In the genomic region with DNA sequence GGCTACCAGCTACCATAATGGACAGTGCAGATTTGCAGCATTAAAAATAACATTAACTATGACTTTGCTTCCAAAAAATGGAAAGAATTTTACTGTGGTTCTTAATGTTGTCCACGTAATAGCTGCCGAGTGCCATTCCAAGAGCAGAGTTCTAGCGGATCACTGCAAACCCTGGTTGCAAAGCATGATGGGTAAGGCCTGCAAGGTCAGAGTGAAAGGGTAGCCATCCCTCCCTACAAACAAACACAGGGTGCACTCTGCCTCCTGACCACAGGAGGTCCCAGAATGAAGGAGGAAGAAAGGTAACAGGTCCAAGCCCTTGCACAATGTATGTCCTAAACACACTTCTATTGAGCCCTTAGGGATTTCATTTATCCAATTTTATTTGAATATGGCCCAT, we compare ENCODE assay signal across 1 cellular context.
TF ChIP-seq lines count a peak whose summit lies in the region.

No MANE protein-coding gene starts in this region.

TF ChIP-seq in GM23338, 12 proteins besides CTCF, POLR2A, EP300 and RAD21:
- TF ChIP-seq, protein P1, sequence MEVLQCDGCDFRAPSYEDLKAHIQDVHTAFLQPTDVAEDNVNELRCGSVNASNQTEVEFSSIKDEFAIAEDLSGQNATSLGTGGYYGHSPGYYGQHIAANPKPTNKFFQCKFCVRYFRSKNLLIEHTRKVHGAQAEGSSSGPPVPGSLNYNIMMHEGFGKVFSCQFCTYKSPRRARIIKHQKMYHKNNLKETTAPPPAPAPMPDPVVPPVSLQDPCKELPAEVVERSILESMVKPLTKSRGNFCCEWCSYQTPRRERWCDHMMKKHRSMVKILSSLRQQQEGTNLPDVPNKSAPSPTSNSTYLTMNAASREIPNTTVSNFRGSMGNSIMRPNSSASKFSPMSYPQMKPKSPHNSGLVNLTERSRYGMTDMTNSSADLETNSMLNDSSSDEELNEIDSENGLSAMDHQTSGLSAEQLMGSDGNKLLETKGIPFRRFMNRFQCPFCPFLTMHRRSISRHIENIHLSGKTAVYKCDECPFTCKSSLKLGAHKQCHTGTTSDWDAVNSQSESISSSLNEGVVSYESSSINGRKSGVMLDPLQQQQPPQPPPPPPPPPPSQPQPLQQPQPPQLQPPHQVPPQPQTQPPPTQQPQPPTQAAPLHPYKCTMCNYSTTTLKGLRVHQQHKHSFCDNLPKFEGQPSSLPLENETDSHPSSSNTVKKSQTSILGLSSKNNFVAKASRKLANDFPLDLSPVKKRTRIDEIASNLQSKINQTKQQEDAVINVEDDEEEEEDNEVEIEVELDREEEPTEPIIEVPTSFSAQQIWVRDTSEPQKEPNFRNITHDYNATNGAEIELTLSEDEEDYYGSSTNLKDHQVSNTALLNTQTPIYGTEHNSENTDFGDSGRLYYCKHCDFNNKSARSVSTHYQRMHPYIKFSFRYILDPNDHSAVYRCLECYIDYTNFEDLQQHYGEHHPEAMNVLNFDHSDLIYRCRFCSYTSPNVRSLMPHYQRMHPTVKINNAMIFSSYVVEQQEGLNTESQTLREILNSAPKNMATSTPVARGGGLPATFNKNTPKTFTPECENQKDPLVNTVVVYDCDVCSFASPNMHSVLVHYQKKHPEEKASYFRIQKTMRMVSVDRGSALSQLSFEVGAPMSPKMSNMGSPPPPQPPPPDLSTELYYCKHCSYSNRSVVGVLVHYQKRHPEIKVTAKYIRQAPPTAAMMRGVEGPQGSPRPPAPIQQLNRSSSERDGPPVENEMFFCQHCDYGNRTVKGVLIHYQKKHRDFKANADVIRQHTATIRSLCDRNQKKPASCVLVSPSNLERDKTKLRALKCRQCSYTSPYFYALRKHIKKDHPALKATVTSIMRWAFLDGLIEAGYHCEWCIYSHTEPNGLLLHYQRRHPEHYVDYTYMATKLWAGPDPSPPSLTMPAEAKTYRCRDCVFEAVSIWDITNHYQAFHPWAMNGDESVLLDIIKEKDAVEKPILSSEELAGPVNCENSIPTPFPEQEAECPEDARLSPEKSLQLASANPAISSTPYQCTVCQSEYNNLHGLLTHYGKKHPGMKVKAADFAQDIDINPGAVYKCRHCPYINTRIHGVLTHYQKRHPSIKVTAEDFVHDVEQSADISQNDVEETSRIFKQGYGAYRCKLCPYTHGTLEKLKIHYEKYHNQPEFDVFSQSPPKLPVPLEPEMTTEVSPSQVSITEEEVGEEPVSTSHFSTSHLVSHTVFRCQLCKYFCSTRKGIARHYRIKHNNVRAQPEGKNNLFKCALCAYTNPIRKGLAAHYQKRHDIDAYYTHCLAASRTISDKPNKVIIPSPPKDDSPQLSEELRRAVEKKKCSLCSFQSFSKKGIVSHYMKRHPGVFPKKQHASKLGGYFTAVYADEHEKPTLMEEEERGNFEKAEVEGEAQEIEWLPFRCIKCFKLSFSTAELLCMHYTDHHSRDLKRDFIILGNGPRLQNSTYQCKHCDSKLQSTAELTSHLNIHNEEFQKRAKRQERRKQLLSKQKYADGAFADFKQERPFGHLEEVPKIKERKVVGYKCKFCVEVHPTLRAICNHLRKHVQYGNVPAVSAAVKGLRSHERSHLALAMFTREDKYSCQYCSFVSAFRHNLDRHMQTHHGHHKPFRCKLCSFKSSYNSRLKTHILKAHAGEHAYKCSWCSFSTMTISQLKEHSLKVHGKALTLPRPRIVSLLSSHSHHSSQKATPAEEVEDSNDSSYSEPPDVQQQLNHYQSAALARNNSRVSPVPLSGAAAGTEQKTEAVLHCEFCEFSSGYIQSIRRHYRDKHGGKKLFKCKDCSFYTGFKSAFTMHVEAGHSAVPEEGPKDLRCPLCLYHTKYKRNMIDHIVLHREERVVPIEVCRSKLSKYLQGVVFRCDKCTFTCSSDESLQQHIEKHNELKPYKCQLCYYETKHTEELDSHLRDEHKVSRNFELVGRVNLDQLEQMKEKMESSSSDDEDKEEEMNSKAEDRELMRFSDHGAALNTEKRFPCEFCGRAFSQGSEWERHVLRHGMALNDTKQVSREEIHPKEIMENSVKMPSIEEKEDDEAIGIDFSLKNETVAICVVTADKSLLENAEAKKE (CRISPR knock-in tag; IDR thresholded peaks at IDR 0.05): no peak
- TF ChIP-seq POLR2AphosphoS5 (IDR thresholded peaks at IDR 0.05; ENCODE audit: low read depth): no peak
- no peak for TF ChIP-seq JUNB (IDR thresholded peaks at IDR 0.05; ENCODE audit: unreplicated experiment)
- TF ChIP-seq ZNF331 (CRISPR knock-in tag; IDR thresholded peaks at IDR 0.05; ENCODE audit: low read depth): no peak
- no peak for TF ChIP-seq EZH2 (IDR thresholded peaks at IDR 0.05; ENCODE audit: low read depth, unreplicated experiment)
- no peak for TF ChIP-seq NANOG (IDR thresholded peaks at IDR 0.05; ENCODE audit: borderline replicate concordance)
- no peak for TF ChIP-seq CREB1 (CRISPR knock-in tag; IDR thresholded peaks at IDR 0.05; ENCODE audit: low read depth)
